8 cellular contexts compared by ENCODE assay signal in genomic region chr12:54560374-54560858, GRCh38. TPM values are rescaled to one million over a fixed set of nuclear protein-coding genes. Genes with fewer than 3 reads are reported as not detected.
DNase-seq lines count a peak whose midpoint lies in the region; ATAC-seq lines count a peak whose summit lies in the region.

No MANE protein-coding gene starts in this region.

- DNase-seq in AG08396 (ENCODE audit: low spot score) (peak; percentile 84), RPMI7951 (ENCODE audit: low read depth) (peak; percentile 72), germinal center (ENCODE audit: low spot score) (peak; percentile 97), non-pigmented ciliary epithelial cell (ENCODE audit: low read depth) (peak; percentile 15), substantia nigra (lab: John Stamatoyannopoulos, UW) (peak; percentile 19 to 97 (median 83))
- peak; percentile 85 for DNase-seq in activated naive CD4-positive, alpha-beta T cell treated with Interleukin-2 at 50 U/mL for 16 hours

- peak overlapping the region; percentile 81 for H3K27ac ChIP-seq in substantia nigra (ENCODE audit: low read depth, low read length, poor library complexity, severe bottlenecking)

- peak; percentile 100 for ATAC-seq in GM19025 (IDR thresholded peaks at IDR 0.05; ENCODE audit: low read depth, unreplicated experiment)
- peak; percentile 99 for ATAC-seq in HG03196 (IDR thresholded peaks at IDR 0.05; ENCODE audit: unreplicated experiment)

RNA-seq across cellular contexts. Expression of gene PDE1B, which starts 11.0 kb away (rescaled TPM):
- total RNA-seq in RPMI7951 (2014; rRNA removed; shearing (Covaris generic)): not detected in 2 replicates

RNA-seq across cellular contexts. Expression of gene PPP1R1A, which starts 28.0 kb away (rescaled TPM):
- total RNA-seq in RPMI7951 (2014; rRNA removed; shearing (Covaris generic)): not detected in 2 replicates

Comparison
In these comparisons a context has a peak if more than half of its experiments do, and no peak if none do; other contexts are left out.
1. Peak in every context shown above with its lines: DNase-seq, ATAC-seq and H3K27ac ChIP-seq.
2. DNase-seq: peak in every context shown above with its lines; median percentile 97 in germinal center; 85 in activated naive CD4-positive, alpha-beta T cell treated with Interleukin-2 at 50 U/mL for 16 hours; 84 in AG08396; 83 in substantia nigra; 72 in RPMI7951; 15 in non-pigmented ciliary epithelial cell.